Comparison of ENCODE assay signal across 18 cellular contexts in genomic region chr10:98516352-98516751, GRCh38.
"Had no signal": no experiment of that assay in that cellular context is flagged by ENCODE, and none has a peak within 500 bp of the region (broad histone marks: within the 10 kb centered on the region; RNA-seq: fewer than 3 reads in every experiment).

No MANE protein-coding gene starts in this region.

- H3K4me3 Mint-ChIP-seq: activated B cell treated with CpG ODN at 0.5 μM for 24 hours; activated CD8-positive, alpha-beta T cell treated with anti-CD3 and anti-CD28 coated beads for 36 hours; activated naive CD4-positive, alpha-beta T cell treated with anti-CD3 and anti-CD28 coated beads for 36 hours; natural killer cell treated with Interleukin-12 subunit alpha and Interleukin-12 subunit beta and Interleukin-15 and Interleukin-18, amount 100 ng/mL, for 72 hours; stimulated activated memory B cell treated with anti-CD40 and anti-IgM and Interleukin-4, amounts not matched to agents 10 μg/mL and 1 μg/mL and 100 μg/mL, for 72 hours had no signal

- H3K27me3 ChIP-seq: esophagus muscularis mucosa, neutrophil, pancreas, right lobe of liver had no signal

- H3K4me1 ChIP-seq: esophagus muscularis mucosa, pancreas, right lobe of liver had no signal

- H3K4me3 ChIP-seq: esophagus muscularis mucosa, pancreas, right lobe of liver, thoracic aorta had no signal

- H3K9me3 ChIP-seq: esophagus muscularis mucosa, neutrophil, pancreas, right lobe of liver, thoracic aorta had no signal

- H3K27ac ChIP-seq: esophagus muscularis mucosa, neutrophil, pancreas, right lobe of liver, thoracic aorta had no signal

- H3K27ac Mint-ChIP-seq: activated B cell treated with CpG ODN at 0.5 μM for 24 hours; activated CD8-positive, alpha-beta T cell treated with anti-CD3 and anti-CD28 coated beads for 36 hours; activated naive CD4-positive, alpha-beta T cell treated with anti-CD3 and anti-CD28 coated beads for 36 hours; activated T-helper 2 cell treated with anti-CD3 and anti-CD28 coated beads, Interferon-gamma antibody, Interleukin-2, Interleukin-4, amounts not matched to agents 10 μg/mL and 5 μg/mL and 100 μg/mL, durations not matched to agents 14 hours and 24 hours and 36 hours; natural killer cell treated with Interleukin-12 subunit alpha and Interleukin-12 subunit beta and Interleukin-15 and Interleukin-18, amount 100 ng/mL, for 72 hours; stimulated activated memory B cell treated with anti-CD40 and anti-IgM and Interleukin-4, amounts not matched to agents 10 μg/mL and 1 μg/mL and 100 μg/mL, for 72 hours had no signal

- H3K9me3 Mint-ChIP-seq: activated B cell treated with CpG ODN at 0.5 μM for 24 hours; activated CD8-positive, alpha-beta T cell treated with anti-CD3 and anti-CD28 coated beads for 36 hours; activated naive CD4-positive, alpha-beta T cell treated with anti-CD3 and anti-CD28 coated beads for 36 hours; activated T-helper 2 cell treated with anti-CD3 and anti-CD28 coated beads, Interferon-gamma antibody, Interleukin-2, Interleukin-4, amounts not matched to agents 10 μg/mL and 5 μg/mL and 100 μg/mL, durations not matched to agents 14 hours and 24 hours and 36 hours; natural killer cell treated with Interleukin-12 subunit alpha and Interleukin-12 subunit beta and Interleukin-15 and Interleukin-18, amount 100 ng/mL, for 72 hours; stimulated activated memory B cell treated with anti-CD40 and anti-IgM and Interleukin-4, amounts not matched to agents 10 μg/mL and 1 μg/mL and 100 μg/mL, for 72 hours had no signal

- H3K36me3 Mint-ChIP-seq: natural killer cell treated with Interleukin-12 subunit alpha and Interleukin-12 subunit beta and Interleukin-15 and Interleukin-18, amount 100 ng/mL, for 72 hours; stimulated activated memory B cell treated with anti-CD40 and anti-IgM and Interleukin-4, amounts not matched to agents 10 μg/mL and 1 μg/mL and 100 μg/mL, for 72 hours had no signal

- H3K36me3 ChIP-seq: esophagus muscularis mucosa, neutrophil, pancreas, right lobe of liver, thoracic aorta had no signal

- DNase-seq: activated B cell treated with CpG ODN at 0.5 μM for 24 hours; activated CD4-positive, alpha-beta T cell treated with anti-CD3 and anti-CD28 coated beads for 48 hours; activated CD8-positive, alpha-beta T cell treated with anti-CD3 and anti-CD28 coated beads for 36 hours; activated naive CD4-positive, alpha-beta T cell treated with anti-CD3 and anti-CD28 coated beads for 36 hours; activated T-cell treated with anti-CD3 and anti-CD28 coated beads, Interleukin-2, amount 50 U/mL, for 1 hour; aorta; cerebellar nuclear complex; effector CD4-positive, alpha-beta T cell; pancreas; right lobe of liver; small intestine; stimulated activated CD4-positive, alpha-beta T cell treated with anti-CD3 and anti-CD28 coated beads, Interleukin-4, amount 100 ng/mL, for 4 hours had no signal

- H3K4me1 Mint-ChIP-seq: activated B cell treated with CpG ODN at 0.5 μM for 24 hours; stimulated activated memory B cell treated with anti-CD40 and anti-IgM and Interleukin-4, amounts not matched to agents 10 μg/mL and 1 μg/mL and 100 μg/mL, for 72 hours had no signal
